ENCODE assay signal across 19 cellular contexts in genomic region chr3:18772699-18773305, GRCh38.
DNase-seq lines count a peak whose midpoint lies in the region; ATAC-seq lines count a peak whose summit lies in the region.
"Had no signal": no experiment of that assay in that cellular context is flagged by ENCODE, and none has a peak within 500 bp of the region (broad histone marks: within the 10 kb centered on the region; RNA-seq: fewer than 3 reads in every experiment).

No MANE protein-coding gene starts in this region.

- no peak overlapping the region for H2BK5ac ChIP-seq in mesendoderm (ENCODE audit: low read length)

- no peak overlapping the region for H2BK15ac ChIP-seq in mesendoderm (replicated peaks; ENCODE audit: low read depth)

- H3K4ac ChIP-seq in mesendoderm (ENCODE audit: low read depth, low read length), result no peak overlapping the region

- POLR2A ChIA-PET in activated CD4-positive, alpha-beta T cell treated with anti-CD3 and anti-CD28 coated beads for 36 hours (lab: Charles Lee), result no interaction called here

- H3K36me3 ChIP-seq in mesendoderm (ENCODE audit: control insufficient read depth, insufficient read depth, low read length), result no peaks in the 10 kb centered on the region
- H3K36me3 ChIP-seq: Peyer's patch had no signal

- no peaks in the 10 kb centered on the region for H3K79me2 ChIP-seq in mesendoderm (ENCODE audit: control insufficient read depth, insufficient read depth, low read length)

- no peak overlapping the region for H4K8ac ChIP-seq in mesendoderm (ENCODE audit: low read depth, low read length)

- peak; percentile 79 for ATAC-seq in activated CD4-positive, alpha-beta T cell treated with anti-CD3 and anti-CD28 coated beads for 36 hours
- peak; percentile 84 for ATAC-seq in stimulated activated naive CD8-positive, alpha-beta T cell treated with anti-CD3 and anti-CD28 coated beads, Interleukin-15, amount 100 ng/mL, for 72 hours
- ATAC-seq in stimulated activated naive CD8-positive, alpha-beta T cell treated with anti-CD3 and anti-CD28 coated beads, Interleukin-15, Interleukin-2, amounts not matched to agents 100 U/mL and 50 U/mL, for 24 hours, result no peak
- ATAC-seq in GM18511 (IDR thresholded peaks at IDR 0.05; ENCODE audit: unreplicated experiment), result no peak
- ATAC-seq: HCT116 had no signal

- H3K4me3 Mint-ChIP-seq in activated CD4-positive, alpha-beta T cell treated with anti-CD3 and anti-CD28 coated beads for 36 hours, result no peak overlapping the region
- no peak overlapping the region for H3K4me3 Mint-ChIP-seq in stimulated activated naive CD8-positive, alpha-beta T cell treated with anti-CD3 and anti-CD28 coated beads, Interleukin-15, amount 100 ng/mL, for 72 hours
- H3K4me3 Mint-ChIP-seq: CD8-positive, alpha-beta memory T cell had no signal

- no peak overlapping the region for H3K27ac Mint-ChIP-seq in activated CD4-positive, alpha-beta T cell treated with anti-CD3 and anti-CD28 coated beads for 36 hours
- no peak overlapping the region for H3K27ac Mint-ChIP-seq in stimulated activated naive CD8-positive, alpha-beta T cell treated with anti-CD3 and anti-CD28 coated beads, Interleukin-15, amount 100 ng/mL, for 72 hours
- H3K27ac Mint-ChIP-seq: CD8-positive, alpha-beta memory T cell had no signal

- no peaks in the 10 kb centered on the region for H3K79me1 ChIP-seq in mesendoderm (ENCODE audit: low read length)

- H3K4me3 ChIP-seq in mesendoderm (ENCODE audit: low read length), result no peak overlapping the region
- H3K4me3 ChIP-seq: Peyer's patch had no signal

- no peak overlapping the region for H2AK5ac ChIP-seq in mesendoderm (ENCODE audit: low read length)

- peaks cover 58% of the 10 kb centered on the region for H3K4me1 Mint-ChIP-seq in activated CD4-positive, alpha-beta T cell treated with anti-CD3 and anti-CD28 coated beads for 36 hours
- peaks cover 50% of the 10 kb centered on the region for H3K4me1 Mint-ChIP-seq in stimulated activated naive CD8-positive, alpha-beta T cell treated with anti-CD3 and anti-CD28 coated beads, Interleukin-15, amount 100 ng/mL, for 72 hours

- no peak overlapping the region for H4K5ac ChIP-seq in mesendoderm (ENCODE audit: low read length)

- no peaks in the 10 kb centered on the region for H3K9me3 Mint-ChIP-seq in activated CD4-positive, alpha-beta T cell treated with anti-CD3 and anti-CD28 coated beads for 36 hours (ENCODE audit: low read depth)
- H3K9me3 Mint-ChIP-seq in stimulated activated naive CD8-positive, alpha-beta T cell treated with anti-CD3 and anti-CD28 coated beads, Interleukin-15, amount 100 ng/mL, for 72 hours, result no peaks in the 10 kb centered on the region
- H3K9me3 Mint-ChIP-seq: CD8-positive, alpha-beta memory T cell had no signal

- no peak overlapping the region for H3K23ac ChIP-seq in mesendoderm (ENCODE audit: low read length)

- no peak overlapping the region for H3K27ac ChIP-seq in mesendoderm (ENCODE audit: low read depth, low read length)
- H3K27ac ChIP-seq: Peyer's patch had no signal

- H3K27me3 Mint-ChIP-seq in activated CD4-positive, alpha-beta T cell treated with anti-CD3 and anti-CD28 coated beads for 36 hours, result no peaks in the 10 kb centered on the region
- H3K27me3 Mint-ChIP-seq in stimulated activated naive CD8-positive, alpha-beta T cell treated with anti-CD3 and anti-CD28 coated beads, Interleukin-15, amount 100 ng/mL, for 72 hours, result no peaks in the 10 kb centered on the region

- no peak overlapping the region for H3K56ac ChIP-seq in mesendoderm (ENCODE audit: low read length)

- no peak overlapping the region for H3K9ac ChIP-seq in mesendoderm (ENCODE audit: low read length)

- H3K27me3 ChIP-seq in mesendoderm (ENCODE audit: insufficient read depth, low read length, poor library complexity), result no peaks in the 10 kb centered on the region
- H3K27me3 ChIP-seq: Peyer's patch had no signal

- peaks cover 4% of the 10 kb centered on the region for H3K4me1 ChIP-seq in mesendoderm (ENCODE audit: control insufficient read depth, low read depth, low read length)
- H3K4me1 ChIP-seq: Peyer's patch had no signal

- no peak overlapping the region for H3K18ac ChIP-seq in mesendoderm (ENCODE audit: low read length)

- intact Hi-C loops in activated CD4-positive, alpha-beta T cell treated with anti-CD3 and anti-CD28 coated beads for 36 hours (cut with DNase I, micrococcal nuclease), result no loop called here

- CTCF ChIA-PET in activated CD4-positive, alpha-beta T cell treated with anti-CD3 and anti-CD28 coated beads for 36 hours (lab: Charles Lee), result interaction anchor here (2.7 kb wide), 1 partner anchor 14 kb away, joined by 10 read pairs; no protein-coding TSS in a partner anchor

- DNase-seq in activated CD4-positive, alpha-beta T cell treated with anti-CD3 and anti-CD28 coated beads for 36 hours, result no peak
- no peak for DNase-seq in activated CD4-positive, alpha-beta T cell treated with anti-CD3 and anti-CD28 coated beads for 1 hour
- no peak for DNase-seq in stimulated activated naive CD8-positive, alpha-beta T cell treated with anti-CD3 and anti-CD28 coated beads, Interleukin-15, amount 100 ng/mL, for 72 hours
- no peak for DNase-seq in stimulated activated naive CD8-positive, alpha-beta T cell treated with anti-CD3 and anti-CD28 coated beads, Interleukin-15, Interleukin-2, amounts not matched to agents 100 U/mL and 50 U/mL, for 24 hours
- DNase-seq in mesendoderm, result peak; percentile 87
- DNase-seq in NCI-H1930 (lab: John Stamatoyannopoulos, UW), result no peak
- DNase-seq: AML-193; Calu3; CD8-positive, alpha-beta memory T cell; DMS153; GOT3; KG1; NCI-H1092; NCI-H1436; NCI-H187 treated with DMSO at 0.1 percent for 48 hours; NCI-H774; Peyer's patch had no signal

- H3K36me3 Mint-ChIP-seq in activated CD4-positive, alpha-beta T cell treated with anti-CD3 and anti-CD28 coated beads for 36 hours (ENCODE audit: low read depth), result no peaks in the 10 kb centered on the region

- H2BK120ac ChIP-seq in mesendoderm (ENCODE audit: low read depth, low read length), result no peak overlapping the region

- no peak overlapping the region for H3K4me2 ChIP-seq in mesendoderm (ENCODE audit: low read length)

Comparison
In these comparisons a context has a peak if more than half of its experiments do, and no peak if none do; other contexts are left out.
1. ATAC-seq: peak in activated CD4-positive, alpha-beta T cell treated with anti-CD3 and anti-CD28 coated beads for 36 hours (single experiment) and stimulated activated naive CD8-positive, alpha-beta T cell treated with anti-CD3 and anti-CD28 coated beads, Interleukin-15, amount 100 ng/mL, for 72 hours (single experiment); none in stimulated activated naive CD8-positive, alpha-beta T cell treated with anti-CD3 and anti-CD28 coated beads, Interleukin-15, Interleukin-2, amounts not matched to agents 100 U/mL and 50 U/mL, for 24 hours (single experiment) and GM18511 (single experiment).